ENCODE assay signal across 24 cellular contexts in the genomic region with DNA sequence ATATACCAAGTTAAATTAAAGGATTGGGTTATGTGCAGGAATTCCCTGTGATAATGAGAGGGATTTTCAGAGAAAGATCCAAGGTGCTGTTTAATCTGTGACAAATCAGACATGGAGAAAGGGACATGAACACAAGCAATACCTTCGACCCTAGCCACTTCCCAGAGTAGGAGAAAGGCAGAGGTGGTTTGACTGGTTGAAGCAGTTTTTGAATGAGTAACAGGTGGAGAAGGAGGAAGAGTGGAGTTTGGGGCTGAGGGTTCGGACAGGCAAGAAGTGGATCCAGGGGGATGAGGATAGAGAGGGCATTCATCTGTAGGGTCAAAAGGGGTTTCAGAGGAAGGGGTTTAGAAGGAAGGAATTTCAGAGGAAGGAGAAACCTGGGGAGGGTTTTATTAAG. TPM values are rescaled to one million over a fixed set of nuclear protein-coding genes. Genes with fewer than 3 reads are reported as not detected.
"Had no signal": no experiment of that assay in that cellular context is flagged by ENCODE, and none has a peak within 500 bp of the region (broad histone marks: within the 10 kb centered on the region; RNA-seq: fewer than 3 reads in every experiment).

No MANE protein-coding gene starts in this region.

- H3K27me3 ChIP-seq: MG63, SJSA1 had no signal

- H3K36me3 ChIP-seq: MG63, SJSA1 had no signal

- ATAC-seq: HepG2 had no signal

- H3K9me3 ChIP-seq: MG63, SJSA1, SK-N-SH had no signal

- DNase-seq: IMR-90, Karpas-422, KG1, MG63, NCI-H1092 treated with DMSO at 0.1 percent for 48 hours, NCI-H1436, NCI-H187, NCI-H2029, NCI-H2081 treated with DMSO at 0.1 percent for 48 hours, NCI-H2171, NCI-H226, NCI-H446, NCI-H510A, NCI-H524 treated with DMSO at 0.1 percent for 48 hours, NCI-H69, NCI-H774, Right ventricle myocardium superior, RPMI8226, SIG-M5, SK-N-SH, SW 1271, T-helper 1 cell had no signal

- H3K4me1 ChIP-seq: SJSA1 had no signal

- H3K4me3 ChIP-seq: MG63, SJSA1 had no signal

RNA-seq across cellular contexts. Expression of gene A2M, which starts 27.4 kb away (rescaled TPM):
- polyA plus RNA-seq: SK-N-SH had no signal
